2 cellular contexts compared by ENCODE assay signal in the genomic region with DNA sequence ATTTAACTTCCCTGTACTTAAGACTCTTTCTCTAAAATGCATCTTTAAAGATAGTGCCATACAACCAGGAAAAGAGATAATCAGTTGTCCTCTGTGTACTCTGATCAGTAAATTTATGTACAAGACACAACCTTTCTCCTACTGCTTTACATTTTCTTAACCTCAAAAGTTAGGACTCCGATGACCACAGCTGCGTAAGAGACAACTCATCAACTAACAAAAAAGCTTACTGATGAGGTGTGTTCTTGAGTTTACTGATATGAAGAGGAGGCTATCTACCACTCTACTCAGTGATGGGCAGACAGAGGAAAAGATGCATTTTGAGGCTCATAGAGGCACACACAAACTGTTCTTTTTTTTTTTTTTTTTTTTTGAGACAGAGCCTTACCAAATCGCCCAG.
TF ChIP-seq lines count a peak whose summit lies in the region.

No MANE protein-coding gene starts in this region.

TF ChIP-seq in A549, 52 proteins besides CTCF, POLR2A, EP300 and RAD21 (continued from another document):
- TF ChIP-seq, protein P1, sequence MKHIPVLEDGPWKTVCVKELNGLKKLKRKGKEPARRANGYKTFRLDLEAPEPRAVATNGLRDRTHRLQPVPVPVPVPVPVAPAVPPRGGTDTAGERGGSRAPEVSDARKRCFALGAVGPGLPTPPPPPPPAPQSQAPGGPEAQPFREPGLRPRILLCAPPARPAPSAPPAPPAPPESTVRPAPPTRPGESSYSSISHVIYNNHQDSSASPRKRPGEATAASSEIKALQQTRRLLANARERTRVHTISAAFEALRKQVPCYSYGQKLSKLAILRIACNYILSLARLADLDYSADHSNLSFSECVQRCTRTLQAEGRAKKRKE (CRISPR knock-in tag; IDR thresholded peaks at IDR 0.05; ENCODE audit: low read depth), result no peak
- TF ChIP-seq FOSB (CRISPR knock-in tag; IDR thresholded peaks at IDR 0.05), result no peak

TF ChIP-seq in GM12878, 131 proteins besides CTCF, POLR2A, EP300 and RAD21 (continued from another document):
- TF ChIP-seq, protein P2, sequence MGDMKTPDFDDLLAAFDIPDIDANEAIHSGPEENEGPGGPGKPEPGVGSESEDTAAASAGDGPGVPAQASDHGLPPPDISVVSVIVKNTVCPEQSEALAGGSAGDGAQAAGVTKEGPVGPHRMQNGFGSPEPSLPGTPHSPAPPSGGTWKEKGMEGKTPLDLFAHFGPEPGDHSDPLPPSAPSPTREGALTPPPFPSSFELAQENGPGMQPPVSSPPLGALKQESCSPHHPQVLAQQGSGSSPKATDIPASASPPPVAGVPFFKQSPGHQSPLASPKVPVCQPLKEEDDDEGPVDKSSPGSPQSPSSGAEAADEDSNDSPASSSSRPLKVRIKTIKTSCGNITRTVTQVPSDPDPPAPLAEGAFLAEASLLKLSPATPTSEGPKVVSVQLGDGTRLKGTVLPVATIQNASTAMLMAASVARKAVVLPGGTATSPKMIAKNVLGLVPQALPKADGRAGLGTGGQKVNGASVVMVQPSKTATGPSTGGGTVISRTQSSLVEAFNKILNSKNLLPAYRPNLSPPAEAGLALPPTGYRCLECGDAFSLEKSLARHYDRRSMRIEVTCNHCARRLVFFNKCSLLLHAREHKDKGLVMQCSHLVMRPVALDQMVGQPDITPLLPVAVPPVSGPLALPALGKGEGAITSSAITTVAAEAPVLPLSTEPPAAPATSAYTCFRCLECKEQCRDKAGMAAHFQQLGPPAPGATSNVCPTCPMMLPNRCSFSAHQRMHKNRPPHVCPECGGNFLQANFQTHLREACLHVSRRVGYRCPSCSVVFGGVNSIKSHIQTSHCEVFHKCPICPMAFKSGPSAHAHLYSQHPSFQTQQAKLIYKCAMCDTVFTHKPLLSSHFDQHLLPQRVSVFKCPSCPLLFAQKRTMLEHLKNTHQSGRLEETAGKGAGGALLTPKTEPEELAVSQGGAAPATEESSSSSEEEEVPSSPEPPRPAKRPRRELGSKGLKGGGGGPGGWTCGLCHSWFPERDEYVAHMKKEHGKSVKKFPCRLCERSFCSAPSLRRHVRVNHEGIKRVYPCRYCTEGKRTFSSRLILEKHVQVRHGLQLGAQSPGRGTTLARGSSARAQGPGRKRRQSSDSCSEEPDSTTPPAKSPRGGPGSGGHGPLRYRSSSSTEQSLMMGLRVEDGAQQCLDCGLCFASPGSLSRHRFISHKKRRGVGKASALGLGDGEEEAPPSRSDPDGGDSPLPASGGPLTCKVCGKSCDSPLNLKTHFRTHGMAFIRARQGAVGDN (IDR thresholded peaks at IDR 0.05), result no peak
- no peak for TF ChIP-seq YY1 (IDR thresholded peaks at IDR 0.05; ENCODE audit: low read depth, low read length)
- TF ChIP-seq, protein P3, sequence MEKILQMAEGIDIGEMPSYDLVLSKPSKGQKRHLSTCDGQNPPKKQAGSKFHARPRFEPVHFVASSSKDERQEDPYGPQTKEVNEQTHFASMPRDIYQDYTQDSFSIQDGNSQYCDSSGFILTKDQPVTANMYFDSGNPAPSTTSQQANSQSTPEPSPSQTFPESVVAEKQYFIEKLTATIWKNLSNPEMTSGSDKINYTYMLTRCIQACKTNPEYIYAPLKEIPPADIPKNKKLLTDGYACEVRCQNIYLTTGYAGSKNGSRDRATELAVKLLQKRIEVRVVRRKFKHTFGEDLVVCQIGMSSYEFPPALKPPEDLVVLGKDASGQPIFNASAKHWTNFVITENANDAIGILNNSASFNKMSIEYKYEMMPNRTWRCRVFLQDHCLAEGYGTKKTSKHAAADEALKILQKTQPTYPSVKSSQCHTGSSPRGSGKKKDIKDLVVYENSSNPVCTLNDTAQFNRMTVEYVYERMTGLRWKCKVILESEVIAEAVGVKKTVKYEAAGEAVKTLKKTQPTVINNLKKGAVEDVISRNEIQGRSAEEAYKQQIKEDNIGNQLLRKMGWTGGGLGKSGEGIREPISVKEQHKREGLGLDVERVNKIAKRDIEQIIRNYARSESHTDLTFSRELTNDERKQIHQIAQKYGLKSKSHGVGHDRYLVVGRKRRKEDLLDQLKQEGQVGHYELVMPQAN (conservative IDR thresholded peaks at IDR 0.05), result no peak
